Comparison of ENCODE assay signal across 10 cellular contexts in genomic region chr9:70229579-70229978, GRCh38. TPM values are rescaled to one million over a fixed set of nuclear protein-coding genes. Genes with fewer than 3 reads are reported as not detected.
DNase-seq lines count a peak whose midpoint lies in the region; ATAC-seq, FAIRE-seq and TF ChIP-seq lines count a peak whose summit lies in the region.
"Had no signal": no experiment of that assay in that cellular context is flagged by ENCODE, and none has a peak within 500 bp of the region (broad histone marks: within the 10 kb centered on the region; RNA-seq: fewer than 3 reads in every experiment).

No MANE protein-coding gene starts in this region.

- CTCF ChIA-PET in HEK293T (lab: Yijun Ruan, JAX) = interaction anchor here (0.9 kb wide), 1 partner anchor 258 kb away, joined by 3 read pairs; no protein-coding TSS in a partner anchor

- 47 to 61% (median 51%) methylated on average over 3 of the region's 3 CpGs for WGBS in heart left ventricle, 4 donors

- H3K27me3 ChIP-seq in heart left ventricle = no peaks in the 10 kb centered on the region
- H3K27me3 ChIP-seq: suprapubic skin had no signal

- peak; percentile 91 for FAIRE-seq in A204.1 (lab: Jason Lieb, UNC)

- POLR2A ChIA-PET in HEK293T (lab: Yijun Ruan, JAX) = no interaction called here

- DNase-seq in HEK293T (ENCODE audit: extremely low spot score) = peak; percentile 9
- peak; percentile 50 for DNase-seq in SK-N-DZ (ENCODE audit: low spot score)
- DNase-seq in heart left ventricle = no peak
- no peak for DNase-seq in UCSD-AML1 (lab: John Stamatoyannopoulos, UW; ENCODE audit: unreplicated experiment)
- DNase-seq in iPS-NIHi11 (ENCODE audit: low spot score) = no peak

- no peaks in the 10 kb centered on the region for H3K9me3 ChIP-seq in heart left ventricle
- H3K9me3 ChIP-seq: suprapubic skin had no signal

- peak in 9 of 12 donors; percentile 16 to 55 (median 35) for TF ChIP-seq CTCF in heart left ventricle (IDR thresholded peaks at IDR 0.05)

- H3K27ac ChIP-seq in heart left ventricle = peak overlapping the region in 6 of 12 donors; percentile 6 to 43 (median 18)
- H3K27ac ChIP-seq: SK-N-MC, suprapubic skin had no signal

- ATAC-seq in heart left ventricle (peak in 2 of 4 donors; percentile 20 to 66), HG02840 (IDR thresholded peaks at IDR 0.05; ENCODE audit: low FRiP score, unreplicated experiment) (no peak), GM21786 (IDR thresholded peaks at IDR 0.05; ENCODE audit: unreplicated experiment) (no peak)

- H3K36me3 ChIP-seq in heart left ventricle = peaks cover 0 to 15% (median 0%) of the 10 kb centered on the region in 9 donors
- H3K36me3 ChIP-seq: suprapubic skin had no signal

- peaks cover 0 to 17% (median 9%) of the 10 kb centered on the region in 12 donors for H3K4me1 ChIP-seq in heart left ventricle
- H3K4me1 ChIP-seq: suprapubic skin had no signal

- H3K4me3 ChIP-seq in heart left ventricle = peak overlapping the region in 3 of 12 donors; percentile 1 to 36 (median 23)
- H3K4me3 ChIP-seq: SK-N-MC, suprapubic skin had no signal

- intact Hi-C loops in heart left ventricle (cut with DNase I) = loop anchor here in 6 of 10 donors (2.0 to 10.0 kb wide), 9 partner anchors 95 to 259 kb away; no protein-coding TSS in a partner anchor

- no peak for TF ChIP-seq POLR2A in heart left ventricle (IDR thresholded peaks at IDR 0.05)

TF ChIP-seq in HEK293T, 16 proteins besides CTCF, POLR2A, EP300 and RAD21:
- no peak for TF ChIP-seq FOXK2 (IDR thresholded peaks at IDR 0.05)
- TF ChIP-seq TARDBP (IDR thresholded peaks at IDR 0.05) = no peak
- no peak for TF ChIP-seq ELF4 (IDR thresholded peaks at IDR 0.05)
- TF ChIP-seq CTBP1 (IDR thresholded peaks at IDR 0.05; ENCODE audit: borderline replicate concordance) = no peak
- no peak for TF ChIP-seq LEF1 (IDR thresholded peaks at IDR 0.05; ENCODE audit: borderline replicate concordance)
- no peak for TF ChIP-seq SP1 (IDR thresholded peaks at IDR 0.05)
- no peak for TF ChIP-seq HDGF (IDR thresholded peaks at IDR 0.05; ENCODE audit: borderline replicate concordance)
- TF ChIP-seq ARNT (IDR thresholded peaks at IDR 0.05) = no peak
- TF ChIP-seq SUZ12 (IDR thresholded peaks at IDR 0.05) = no peak
- no peak for TF ChIP-seq L3MBTL2 (conservative IDR thresholded peaks at IDR 0.05)
- TF ChIP-seq FOXA1 (IDR thresholded peaks at IDR 0.05) = no peak

RNA-seq across cellular contexts. Expression of gene SMC5, which starts 29.2 kb away (rescaled TPM):
- 29.5 and 37.5 TPM in 2 replicates for polyA plus RNA-seq in SK-N-DZ (2014; cell fraction: cytosol; rRNA removed)
- polyA plus RNA-seq in SK-N-DZ (2014; cell fraction: nucleus; rRNA removed) = 74.8 and 94.7 TPM in 2 replicates
- total RNA-seq in heart left ventricle = 10 to 100 TPM in 7 of 9 donors, 1 to 10 TPM in 2; 8.4 to 14.6 (median 11.4) TPM
- 10 to 100 TPM in 1 of 2 donors, 1 to 10 TPM in 1; 6.8 to 11.0 TPM for polyA plus RNA-seq in heart left ventricle

Comparison
In these comparisons a context has a peak if more than half of its experiments do, and no peak if none do; other contexts are left out.
1. DNase-seq: peak in HEK293T (single experiment) and SK-N-DZ (single experiment); none in heart left ventricle (0 of 5), UCSD-AML1 (single experiment) and iPS-NIHi11 (single experiment).